ENCODE assay signal across 29 cellular contexts in the genomic region with DNA sequence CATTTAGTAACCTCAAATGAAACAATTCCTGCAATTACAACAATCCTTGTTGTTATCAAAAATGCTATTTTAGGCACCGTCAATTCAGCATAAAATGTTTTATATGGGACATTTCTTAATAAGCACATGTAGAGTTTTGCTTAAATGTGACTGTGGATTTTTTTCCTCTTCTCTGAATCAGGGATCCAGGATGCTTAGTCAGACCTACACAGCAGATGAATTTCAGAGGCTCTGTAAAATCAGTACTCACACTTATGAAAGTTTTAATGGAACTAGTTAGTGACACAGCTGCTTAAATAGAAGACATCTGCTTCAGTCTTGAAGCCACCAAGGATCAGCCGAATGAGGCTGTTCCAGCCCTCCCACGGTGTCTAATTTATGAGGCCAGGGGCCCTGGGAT.
DNase-seq lines count a peak whose midpoint lies in the region; ATAC-seq, FAIRE-seq and TF ChIP-seq lines count a peak whose summit lies in the region.
"Had no signal": no experiment of that assay in that cellular context is flagged by ENCODE, and none has a peak within 500 bp of the region (broad histone marks: within the 10 kb centered on the region; RNA-seq: fewer than 3 reads in every experiment).

No MANE protein-coding gene starts in this region.

- no TSS peak for BruUV-seq in IMR-90 (replicated peaks; lab: Mats Ljungman, UMichigan)

- peaks cover 3% of the 10 kb centered on the region; the same call in 1 of the 2 replicates for H4K20me1 ChIP-seq in IMR-90 (ENCODE audit: insufficient read depth, low read length)

- no peak for TF ChIP-seq POLR2A in IMR-90 (IDR thresholded peaks at IDR 0.05; ENCODE audit: low read depth, low read length)

- H3K9ac ChIP-seq in IMR-90 (ENCODE audit: low read depth, low read length): no peak overlapping the region
- H3K9ac ChIP-seq: KMS-11 had no signal

- H3K9me1 ChIP-seq in IMR-90 (ENCODE audit: insufficient read depth, low read length): peaks cover 3% of the 10 kb centered on the region; the same call in 1 of the 2 replicates

- no peak for ATAC-seq in IMR-90 (ENCODE audit: low read depth)
- ATAC-seq: activated CD8-positive, alpha-beta T cell treated with anti-CD3 and anti-CD28 coated beads, Interleukin-2, amount 10 ng/mL, durations not matched to agents 7 days and 5 days; foreskin keratinocyte; psoas muscle; stimulated activated memory B cell treated with anti-CD40 and anti-IgM and Interleukin-4, amounts not matched to agents 10 μg/mL and 1 μg/mL and 100 μg/mL, for 72 hours had no signal

- H2AK9ac ChIP-seq in IMR-90 (replicated peaks; ENCODE audit: low read depth, low read length, poor library complexity): no peak overlapping the region

- H4K5ac ChIP-seq in IMR-90 (ENCODE audit: low read depth, low read length): no peak overlapping the region

- CTCF ChIA-PET in IMR-90 (lab: Yijun Ruan, JAX): no interaction called here

- no peak overlapping the region for H2AFZ ChIP-seq in IMR-90 (replicated peaks; ENCODE audit: low read length, poor library complexity)

- H3K36me3 Mint-ChIP-seq in osteocyte (ENCODE audit: unreplicated experiment): peaks cover 70% of the 10 kb centered on the region
- H3K36me3 Mint-ChIP-seq: activated naive CD4-positive, alpha-beta T cell treated with anti-CD3 and anti-CD28 coated beads, Interleukin-2, amount 10 ng/mL, durations not matched to agents 7 days and 5 days; CD4-positive, CD25-positive, alpha-beta regulatory T cell; natural killer cell treated with Interleukin-12 subunit alpha and Interleukin-12 subunit beta and Interleukin-15 and Interleukin-18, amount 100 ng/mL, for 72 hours; stimulated activated memory B cell treated with anti-CD40 and anti-IgM and Interleukin-4, amounts not matched to agents 10 μg/mL and 1 μg/mL and 100 μg/mL, for 72 hours had no signal

- dilution Hi-C loops in IMR-90 (cut with HindIII; ENCODE audit: low sequenced_read_pairs, unreplicated experiment): no loop called here

- no peak for TF ChIP-seq RAD21 in IMR-90 (IDR thresholded peaks at IDR 0.05; ENCODE audit: low read length)

- peaks cover 25 to 49% of the 10 kb centered on the region in 2 experiments; a peak in 3 of 4 replicates for H3K79me1 ChIP-seq in IMR-90 (ENCODE audit: low read depth in 1 of 2, low read length in 2 of 2)

- H3K23ac ChIP-seq in IMR-90 (ENCODE audit: low read depth, low read length): no peak overlapping the region

- no peak for FAIRE-seq in RCC 7860 (lab: Jason Lieb, UNC)
- FAIRE-seq: colon, GM18507, H54, kidney had no signal

- H2BK15ac ChIP-seq in IMR-90 (ENCODE audit: low read depth, low read length): no peak overlapping the region

- H3K27me3 Mint-ChIP-seq in osteocyte (ENCODE audit: unreplicated experiment): no peaks in the 10 kb centered on the region
- H3K27me3 Mint-ChIP-seq: activated naive CD4-positive, alpha-beta T cell treated with anti-CD3 and anti-CD28 coated beads, Interleukin-2, amount 10 ng/mL, durations not matched to agents 7 days and 5 days; CD4-positive, CD25-positive, alpha-beta regulatory T cell had no signal

- H3K27ac Mint-ChIP-seq in osteocyte (ENCODE audit: unreplicated experiment): peak overlapping the region; percentile 57
- H3K27ac Mint-ChIP-seq: activated CD8-positive, alpha-beta T cell treated with anti-CD3 and anti-CD28 coated beads, Interleukin-2, amount 10 ng/mL, durations not matched to agents 7 days and 5 days; activated naive CD4-positive, alpha-beta T cell treated with anti-CD3 and anti-CD28 coated beads, Interleukin-2, amount 10 ng/mL, durations not matched to agents 7 days and 5 days; natural killer cell treated with Interleukin-12 subunit alpha and Interleukin-12 subunit beta and Interleukin-15 and Interleukin-18, amount 100 ng/mL, for 72 hours; stimulated activated memory B cell treated with anti-CD40 and anti-IgM and Interleukin-4, amounts not matched to agents 10 μg/mL and 1 μg/mL and 100 μg/mL, for 72 hours had no signal

- H3K4me1 ChIP-seq in IMR-90 (ENCODE audit: control insufficient read depth, insufficient read depth, low read length): 0 out of 2 replicates have a peak, but pooled peaks cover 2% of the 10 kb centered on the region
- H3K4me1 ChIP-seq: foreskin keratinocyte, psoas muscle had no signal

- no peak for TF ChIP-seq CTCF in IMR-90 (conservative IDR thresholded peaks at IDR 0.05; ENCODE audit: low read depth, low read length)
- TF ChIP-seq CTCF in osteocyte (IDR thresholded peaks at IDR 0.05): no peak

- no peak overlapping the region for H2BK120ac ChIP-seq in IMR-90 (ENCODE audit: low read depth, low read length)

- H3K18ac ChIP-seq in IMR-90 (ENCODE audit: low read depth, low read length): no peak overlapping the region

- H2AK5ac ChIP-seq in IMR-90 (ENCODE audit: low read depth, low read length): no peak overlapping the region

- peaks cover 63% of the 10 kb centered on the region for H3K36me3 ChIP-seq in IMR-90 (ENCODE audit: control insufficient read depth, insufficient read depth, low read length)

- POLR2A ChIA-PET in IMR-90 (lab: Charles Lee; ENCODE audit: unreplicated experiment): interaction anchor here (0.6 kb wide), 1 partner anchor 374 kb away, joined by 3 read pairs; no protein-coding TSS in a partner anchor

- H3K4ac ChIP-seq in IMR-90 (ENCODE audit: low read depth, low read length): no peak overlapping the region

- H3K27me3 ChIP-seq in IMR-90 (ENCODE audit: control insufficient read depth, insufficient read depth, low read length): no peaks in the 10 kb centered on the region
- H3K27me3 ChIP-seq: foreskin keratinocyte had no signal

- H2BK5ac ChIP-seq in IMR-90 (ENCODE audit: low read depth, low read length, poor library complexity, severe bottlenecking): no peak overlapping the region

- DNase-seq in DMS 273 (lab: John Stamatoyannopoulos, UW; ENCODE audit: unreplicated experiment): peak; percentile 7
- DNase-seq in DMS 273 treated with DMSO at 0.1 percent for 48 hours (lab: John Stamatoyannopoulos, UW): no peak
- DNase-seq in IMR-90: peak; percentile 21
- peak; percentile 33 for DNase-seq in epidermal melanocyte (ENCODE audit: insufficient read length, low spot score)
- no peak for DNase-seq in osteocyte (ENCODE audit: extremely low spot score, unreplicated experiment)
- DNase-seq in RCC 7860 (ENCODE audit: low spot score): no peak
- no peak for DNase-seq in T-helper 1 cell
- DNase-seq in stimulated activated CD8-positive, alpha-beta memory T cell treated with anti-CD3 and anti-CD28 coated beads, Interleukin-4, amount 100 ng/mL, for 48 hours: no peak
- DNase-seq: activated CD8-positive, alpha-beta T cell treated with anti-CD3 and anti-CD28 coated beads, Interleukin-2, amount 10 ng/mL, durations not matched to agents 7 days and 5 days; activated naive CD4-positive, alpha-beta T cell treated with anti-CD3 and anti-CD28 coated beads, Interleukin-2, amount 10 ng/mL, durations not matched to agents 7 days and 5 days; CD4-positive, CD25-positive, alpha-beta regulatory T cell; effector CD4-positive, alpha-beta T cell; foreskin keratinocyte; kidney; NCI-H2029 treated with DMSO at 0.1 percent for 48 hours; NCI-H524 treated with DMSO at 0.1 percent for 48 hours; occipital lobe; psoas muscle; SHP77 treated with DMSO at 0.1 percent for 48 hours; stimulated activated CD4-positive, alpha-beta T cell treated with anti-CD3 and anti-CD28 coated beads, Interleukin-15, amount 100 ng/mL, for 24 hours; stimulated activated CD4-positive, alpha-beta T cell treated with anti-CD3 and anti-CD28 coated beads, Interleukin-4, amount 100 ng/mL, for 4 hours had no signal

- no peak overlapping the region for H3K56ac ChIP-seq in IMR-90 (ENCODE audit: extremely low read depth, insufficient read depth, low read length)

- no peak overlapping the region for H4K8ac ChIP-seq in IMR-90 (ENCODE audit: low read depth in 2 of 2, low read length in 2 of 2)

- intact Hi-C loops in IMR-90 (cut with micrococcal nuclease): no loop called here

- H2BK20ac ChIP-seq in IMR-90 (ENCODE audit: low read depth, low read length): no peak overlapping the region

- no peak overlapping the region for H4K91ac ChIP-seq in IMR-90 (ENCODE audit: insufficient read depth, low read depth, low read length)

- H3K27ac ChIP-seq in IMR-90 (ENCODE audit: insufficient read depth, low read length): no peak overlapping the region
- H3K27ac ChIP-seq: 22Rv1, epithelial cell of prostate, foreskin keratinocyte, KMS-11, psoas muscle had no signal

- no peak overlapping the region for H3K14ac ChIP-seq in IMR-90 (replicated peaks; ENCODE audit: low read depth, low read length)

- no peaks in the 10 kb centered on the region for H3K9me3 Mint-ChIP-seq in osteocyte (ENCODE audit: unreplicated experiment)
- H3K9me3 Mint-ChIP-seq: activated naive CD4-positive, alpha-beta T cell treated with anti-CD3 and anti-CD28 coated beads, Interleukin-2, amount 10 ng/mL, durations not matched to agents 7 days and 5 days; natural killer cell treated with Interleukin-12 subunit alpha and Interleukin-12 subunit beta and Interleukin-15 and Interleukin-18, amount 100 ng/mL, for 72 hours; stimulated activated memory B cell treated with anti-CD40 and anti-IgM and Interleukin-4, amounts not matched to agents 10 μg/mL and 1 μg/mL and 100 μg/mL, for 72 hours had no signal

- in situ Hi-C loops in IMR-90 (cut with MboI; ENCODE audit: low sequenced_read_pairs): no loop called here

- no peak overlapping the region for H3K4me2 ChIP-seq in IMR-90 (ENCODE audit: low read depth, low read length)
- H3K4me2 ChIP-seq: KMS-11 had no signal

- H3K4me1 Mint-ChIP-seq in osteocyte (ENCODE audit: unreplicated experiment): peaks cover 21% of the 10 kb centered on the region

- no peak overlapping the region for H3K4me3 Mint-ChIP-seq in osteocyte (ENCODE audit: unreplicated experiment)
- H3K4me3 Mint-ChIP-seq: activated CD8-positive, alpha-beta T cell treated with anti-CD3 and anti-CD28 coated beads, Interleukin-2, amount 10 ng/mL, durations not matched to agents 7 days and 5 days; activated naive CD4-positive, alpha-beta T cell treated with anti-CD3 and anti-CD28 coated beads, Interleukin-2, amount 10 ng/mL, durations not matched to agents 7 days and 5 days; CD4-positive, CD25-positive, alpha-beta regulatory T cell; natural killer cell treated with Interleukin-12 subunit alpha and Interleukin-12 subunit beta and Interleukin-15 and Interleukin-18, amount 100 ng/mL, for 72 hours; stimulated activated memory B cell treated with anti-CD40 and anti-IgM and Interleukin-4, amounts not matched to agents 10 μg/mL and 1 μg/mL and 100 μg/mL, for 72 hours had no signal

- no peak overlapping the region for H3K4me3 ChIP-seq in IMR-90 (ENCODE audit: insufficient read depth, low read depth, low read length)
- H3K4me3 ChIP-seq: psoas muscle had no signal

- H3K9me3 ChIP-seq in IMR-90 (ENCODE audit: control insufficient read depth, insufficient read depth, low read length): no peaks in the 10 kb centered on the region
- H3K9me3 ChIP-seq: psoas muscle had no signal

- 40% methylated on average over 1 of the region's 3 CpGs; no CpG with 5 or more reads in 1 of the 2 experiments for WGBS in IMR-90 (ENCODE audit: extremely low coverage in 2 of 2, insufficient read length in 1 of 2), 2 experiments

TF ChIP-seq in IMR-90, 13 proteins besides CTCF, POLR2A, EP300 and RAD21 (continues in another document):
- TF ChIP-seq BHLHE40 (IDR thresholded peaks at IDR 0.05; ENCODE audit: low read depth, low read length): no peak

Comparison
In these comparisons a context has a peak if more than half of its experiments do, and no peak if none do; other contexts are left out.
1. DNase-seq: peak in DMS 273 (single experiment), IMR-90 (single experiment) and epidermal melanocyte (single experiment); none in DMS 273 treated with DMSO at 0.1 percent for 48 hours (single experiment), osteocyte (single experiment), RCC 7860 (single experiment), T-helper 1 cell (0 of 5) and stimulated activated CD8-positive, alpha-beta memory T cell treated with anti-CD3 and anti-CD28 coated beads, Interleukin-4, amount 100 ng/mL, for 48 hours (single experiment).